ENCODE assay signal across 13 cellular contexts in genomic region chr2:239790313-239790712, GRCh38.
"Had no signal": no experiment of that assay in that cellular context is flagged by ENCODE, and none has a peak within 500 bp of the region (broad histone marks: within the 10 kb centered on the region; RNA-seq: fewer than 3 reads in every experiment).

No MANE protein-coding gene starts in this region.

- H3K4me1 ChIP-seq: body of pancreas, thyroid gland had no signal

- H3K4me1 Mint-ChIP-seq: activated naive CD4-positive, alpha-beta T cell treated with anti-CD3 and anti-CD28 coated beads, Interleukin-2, amount 50 U/mL, for 24 hours; activated T-helper 17 cell treated with anti-CD3 and anti-CD28 coated beads, Interleukin-2, amount 50 U/mL, for 72 hours; natural killer cell had no signal

- H3K4me3 ChIP-seq: body of pancreas, thyroid gland had no signal

- ATAC-seq: activated T-helper 17 cell treated with anti-CD3 and anti-CD28 coated beads, Interleukin-2, amount 50 U/mL, for 72 hours; body of pancreas; natural killer cell had no signal

- H3K27ac Mint-ChIP-seq: activated naive CD4-positive, alpha-beta T cell treated with anti-CD3 and anti-CD28 coated beads, Interleukin-2, amount 50 U/mL, for 24 hours; activated T-helper 17 cell treated with anti-CD3 and anti-CD28 coated beads, Interleukin-2, amount 50 U/mL, for 72 hours; dendritic cell treated with granulocyte-macrophage colony-stimulating factor and Interleukin-4, amounts not matched to agents 40 ng/mL and 50 ng/mL, for 4 days; natural killer cell had no signal

- H3K27ac ChIP-seq: body of pancreas, thyroid gland had no signal

- H3K9me3 Mint-ChIP-seq: natural killer cell had no signal

- H3K36me3 Mint-ChIP-seq: activated naive CD4-positive, alpha-beta T cell treated with anti-CD3 and anti-CD28 coated beads, Interleukin-2, amount 50 U/mL, for 24 hours had no signal

- H3K36me3 ChIP-seq: thyroid gland had no signal

- H3K27me3 ChIP-seq: body of pancreas, thyroid gland had no signal

- H3K4me3 Mint-ChIP-seq: activated naive CD4-positive, alpha-beta T cell treated with anti-CD3 and anti-CD28 coated beads, Interleukin-2, amount 50 U/mL, for 24 hours; activated T-helper 17 cell treated with anti-CD3 and anti-CD28 coated beads, Interleukin-2, amount 50 U/mL, for 72 hours; dendritic cell treated with granulocyte-macrophage colony-stimulating factor and Interleukin-4, amounts not matched to agents 40 ng/mL and 50 ng/mL, for 4 days; natural killer cell had no signal

- DNase-seq: activated CD4-positive, alpha-beta T cell treated with anti-CD3 and anti-CD28 coated beads, Interleukin-2, amount 50 U/mL, for 1 hour; activated CD4-positive, CD25-positive, alpha-beta regulatory T cell; body of pancreas; erythroblast; hippocampal formation; natural killer cell; SIG-M5; stimulated activated CD4-positive, alpha-beta T cell treated with anti-CD3 and anti-CD28 coated beads, Interleukin-4, amount 100 ng/mL, for 1 hour; stimulated activated CD8-positive, alpha-beta memory T cell treated with anti-CD3 and anti-CD28 coated beads, Interleukin-4, amount 100 ng/mL, for 48 hours had no signal

- H3K9me3 ChIP-seq: body of pancreas, thyroid gland had no signal
